In genomic region chr17:32266389-32267269, GRCh38 we compare ENCODE assay signal across 8 cellular contexts. TPM values are rescaled to one million over a fixed set of nuclear protein-coding genes. Genes with fewer than 3 reads are reported as not detected.
A peak's percentile ranks its signal among the peaks of the same experiment; 100 is the strongest.
DNase-seq lines count a peak whose midpoint lies in the region; ATAC-seq and TF ChIP-seq lines count a peak whose summit lies in the region.

No MANE protein-coding gene starts in this region.

- TF ChIP-seq CTCF in CD8-positive, alpha-beta T cell (IDR thresholded peaks at IDR 0.05): no peak
- TF ChIP-seq CTCF in NB4 (IDR thresholded peaks at IDR 0.05; ENCODE audit: low read depth, low read length): no peak
- TF ChIP-seq CTCF in ascending aorta (IDR thresholded peaks at IDR 0.05): no peak

- H3K27ac Mint-ChIP-seq in CD8-positive, alpha-beta T cell: no peak overlapping the region
- no peak overlapping the region for H3K27ac Mint-ChIP-seq in stimulated activated naive CD8-positive, alpha-beta T cell treated with anti-CD3 and anti-CD28 coated beads, Interleukin-15, amount 100 ng/mL, for 72 hours

- peak in 2 of 7 experiments; percentile 22 to 50 for DNase-seq in CD8-positive, alpha-beta T cell
- DNase-seq in NB4 (ENCODE audit: low read depth): peak; percentile 53
- no peak for DNase-seq in ascending aorta (ENCODE audit: low spot score in 2 of 2)
- peak in 1 of 2 donors; percentile 16 for DNase-seq in left colon
- DNase-seq in stimulated activated naive CD8-positive, alpha-beta T cell treated with anti-CD3 and anti-CD28 coated beads, Interleukin-15, amount 100 ng/mL, for 72 hours: peak in 1 of 2 donors; percentile 33
- no peak for DNase-seq in germinal center (ENCODE audit: low spot score)
- DNase-seq in mucosa of gallbladder (ENCODE audit: low spot score): no peak

- H3K4me3 ChIP-seq in CD8-positive, alpha-beta T cell (ENCODE audit: low read depth, low read length): peak overlapping the region; percentile 48
- H3K4me3 ChIP-seq in NB4 (ENCODE audit: low read depth, low read length) (no peak overlapping the region), ascending aorta (peak overlapping the region; percentile 55 to 80)

- H3K36me3 ChIP-seq in CD8-positive, alpha-beta T cell (ENCODE audit: insufficient read depth, low read length): no peaks in the 10 kb centered on the region
- no peaks in the 10 kb centered on the region for H3K36me3 ChIP-seq in ascending aorta

- TF ChIP-seq POLR2A in NB4 (IDR thresholded peaks at IDR 0.05; ENCODE audit: extremely low read depth, insufficient read length): no peak

- H3K27me3 Mint-ChIP-seq in CD8-positive, alpha-beta T cell (ENCODE audit: low read depth): peaks cover 48% of the 10 kb centered on the region
- peaks cover 90% of the 10 kb centered on the region for H3K27me3 Mint-ChIP-seq in stimulated activated naive CD8-positive, alpha-beta T cell treated with anti-CD3 and anti-CD28 coated beads, Interleukin-15, amount 100 ng/mL, for 72 hours

- H3K4me3 Mint-ChIP-seq in CD8-positive, alpha-beta T cell: peak overlapping the region; percentile 82
- H3K4me3 Mint-ChIP-seq in stimulated activated naive CD8-positive, alpha-beta T cell treated with anti-CD3 and anti-CD28 coated beads, Interleukin-15, amount 100 ng/mL, for 72 hours: peak overlapping the region; percentile 75 to 82

- no peak overlapping the region for H3K27ac ChIP-seq in CD8-positive, alpha-beta T cell (ENCODE audit: low read depth, low read length)
- H3K27ac ChIP-seq in ascending aorta: no peak overlapping the region

- ATAC-seq in CD8-positive, alpha-beta T cell: peak; percentile 17
- ATAC-seq in left colon (peak; percentile 22), HG03039 (IDR thresholded peaks at IDR 0.05; ENCODE audit: unreplicated experiment) (no peak)
- peak; percentile 52 for ATAC-seq in stimulated activated naive CD8-positive, alpha-beta T cell treated with anti-CD3 and anti-CD28 coated beads, Interleukin-15, amount 100 ng/mL, for 72 hours

- intact Hi-C loops in CD8-positive, alpha-beta T cell (cut with DNase I, micrococcal nuclease): no loop called here
- intact Hi-C loops in ascending aorta (cut with DNase I) (no loop called here), left colon (cut with DNase I, micrococcal nuclease) (no loop called here)

- peaks cover 13% of the 10 kb centered on the region for H3K27me3 ChIP-seq in CD8-positive, alpha-beta T cell (ENCODE audit: insufficient read depth, low read length)
- peaks cover 13% of the 10 kb centered on the region for H3K27me3 ChIP-seq in ascending aorta

- no peaks in the 10 kb centered on the region for H3K36me3 Mint-ChIP-seq in CD8-positive, alpha-beta T cell

- CTCF ChIA-PET in CD8-positive, alpha-beta T cell (lab: Charles Lee): interaction anchor here (1.3 kb wide), 1 partner anchor 13 kb away, joined by 3 read pairs; no protein-coding TSS in a partner anchor

- peaks cover 18% of the 10 kb centered on the region for H3K4me1 Mint-ChIP-seq in CD8-positive, alpha-beta T cell (ENCODE audit: low read depth)
- peaks cover 29% of the 10 kb centered on the region for H3K4me1 Mint-ChIP-seq in stimulated activated naive CD8-positive, alpha-beta T cell treated with anti-CD3 and anti-CD28 coated beads, Interleukin-15, amount 100 ng/mL, for 72 hours

- no peaks in the 10 kb centered on the region for H3K9me3 Mint-ChIP-seq in CD8-positive, alpha-beta T cell
- no peaks in the 10 kb centered on the region for H3K9me3 Mint-ChIP-seq in stimulated activated naive CD8-positive, alpha-beta T cell treated with anti-CD3 and anti-CD28 coated beads, Interleukin-15, amount 100 ng/mL, for 72 hours

- H3K4me1 ChIP-seq in CD8-positive, alpha-beta T cell (ENCODE audit: insufficient read depth, low read length): peaks cover 20% of the 10 kb centered on the region
- peaks cover 7 to 19% of the 10 kb centered on the region in 2 donors for H3K4me1 ChIP-seq in ascending aorta

- no peaks in the 10 kb centered on the region for H3K9me3 ChIP-seq in CD8-positive, alpha-beta T cell (ENCODE audit: low read length)
- H3K9me3 ChIP-seq in ascending aorta: no peaks in the 10 kb centered on the region

- POLR2A ChIA-PET in CD8-positive, alpha-beta T cell (lab: Charles Lee): no interaction called here

RNA-seq across cellular contexts. Expression of gene RHBDL3, which starts 1.0 kb away (rescaled TPM):
- total RNA-seq in CD8-positive, alpha-beta T cell: not detected
- total RNA-seq in ascending aorta (not detected), left colon (under 1 TPM; 0.50 to 0.73 TPM), mucosa of gallbladder (0.40 TPM)
